ENCODE assay signal across 4 cellular contexts in the genomic region with DNA sequence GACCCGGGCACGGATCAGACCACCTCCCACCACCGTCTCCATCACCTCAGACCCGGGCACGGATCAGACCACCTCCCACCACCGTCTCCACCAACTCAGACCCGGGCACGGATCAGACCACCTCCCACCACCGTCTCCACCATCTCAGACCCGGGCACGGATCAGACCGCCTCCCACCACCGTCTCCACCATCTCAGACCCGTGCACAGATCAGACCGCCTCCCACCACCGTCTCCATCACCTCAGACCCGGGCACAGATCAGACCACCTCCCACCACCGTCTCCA. TPM values are rescaled to one million over a fixed set of nuclear protein-coding genes. Genes with fewer than 3 reads are reported as not detected.
"Had no signal": no experiment of that assay in that cellular context is flagged by ENCODE, and none has a peak within 500 bp of the region (broad histone marks: within the 10 kb centered on the region; RNA-seq: fewer than 3 reads in every experiment).

No MANE protein-coding gene starts in this region.

RNA-seq across cellular contexts. Expression of gene ENTPD8, which starts 25.6 kb away (rescaled TPM):
- total RNA-seq: GM23248, HFFc6, HT1080 had no signal

RNA-seq across cellular contexts. Expression of gene NOXA1, which starts 43.5 kb away (rescaled TPM):
- total RNA-seq: H4, HT1080 had no signal
